2 cellular contexts compared by ENCODE assay signal in the genomic region with DNA sequence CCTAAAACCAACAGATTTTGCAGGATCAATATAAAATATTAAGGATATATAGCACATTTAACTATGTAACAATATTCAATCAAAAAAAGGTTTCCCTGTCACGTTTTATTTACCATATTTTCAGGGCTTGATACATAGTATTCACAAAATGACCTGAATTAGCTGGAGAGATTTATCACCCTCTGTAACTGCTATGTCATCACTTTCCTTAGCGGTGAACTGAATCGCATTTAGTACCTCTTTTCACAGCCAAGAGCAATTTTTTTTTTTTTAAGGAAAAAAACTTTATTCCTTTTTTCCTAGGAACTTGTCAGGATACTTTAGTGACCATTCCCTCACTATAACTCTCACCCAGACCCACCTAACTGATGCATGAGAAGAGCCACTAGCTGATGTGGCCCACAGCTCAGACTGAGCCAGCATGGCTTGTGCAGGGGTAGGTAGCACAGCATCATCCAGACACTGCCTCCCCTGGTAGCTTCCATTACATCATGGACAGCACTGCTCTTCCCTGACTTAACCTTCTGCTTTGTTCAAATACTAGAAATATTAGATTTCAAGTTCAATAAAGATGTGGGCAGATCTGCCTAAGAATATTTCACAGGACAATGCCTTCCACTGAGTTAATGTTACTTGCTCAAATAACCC.
TF ChIP-seq lines count a peak whose summit lies in the region.

No MANE protein-coding gene starts in this region.

TF ChIP-seq in HCT116, 20 proteins besides CTCF, POLR2A, EP300 and RAD21 (continued from another document):
- TF ChIP-seq, protein P1, sequence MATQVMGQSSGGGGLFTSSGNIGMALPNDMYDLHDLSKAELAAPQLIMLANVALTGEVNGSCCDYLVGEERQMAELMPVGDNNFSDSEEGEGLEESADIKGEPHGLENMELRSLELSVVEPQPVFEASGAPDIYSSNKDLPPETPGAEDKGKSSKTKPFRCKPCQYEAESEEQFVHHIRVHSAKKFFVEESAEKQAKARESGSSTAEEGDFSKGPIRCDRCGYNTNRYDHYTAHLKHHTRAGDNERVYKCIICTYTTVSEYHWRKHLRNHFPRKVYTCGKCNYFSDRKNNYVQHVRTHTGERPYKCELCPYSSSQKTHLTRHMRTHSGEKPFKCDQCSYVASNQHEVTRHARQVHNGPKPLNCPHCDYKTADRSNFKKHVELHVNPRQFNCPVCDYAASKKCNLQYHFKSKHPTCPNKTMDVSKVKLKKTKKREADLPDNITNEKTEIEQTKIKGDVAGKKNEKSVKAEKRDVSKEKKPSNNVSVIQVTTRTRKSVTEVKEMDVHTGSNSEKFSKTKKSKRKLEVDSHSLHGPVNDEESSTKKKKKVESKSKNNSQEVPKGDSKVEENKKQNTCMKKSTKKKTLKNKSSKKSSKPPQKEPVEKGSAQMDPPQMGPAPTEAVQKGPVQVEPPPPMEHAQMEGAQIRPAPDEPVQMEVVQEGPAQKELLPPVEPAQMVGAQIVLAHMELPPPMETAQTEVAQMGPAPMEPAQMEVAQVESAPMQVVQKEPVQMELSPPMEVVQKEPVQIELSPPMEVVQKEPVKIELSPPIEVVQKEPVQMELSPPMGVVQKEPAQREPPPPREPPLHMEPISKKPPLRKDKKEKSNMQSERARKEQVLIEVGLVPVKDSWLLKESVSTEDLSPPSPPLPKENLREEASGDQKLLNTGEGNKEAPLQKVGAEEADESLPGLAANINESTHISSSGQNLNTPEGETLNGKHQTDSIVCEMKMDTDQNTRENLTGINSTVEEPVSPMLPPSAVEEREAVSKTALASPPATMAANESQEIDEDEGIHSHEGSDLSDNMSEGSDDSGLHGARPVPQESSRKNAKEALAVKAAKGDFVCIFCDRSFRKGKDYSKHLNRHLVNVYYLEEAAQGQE (IDR thresholded peaks at IDR 0.05; ENCODE audit: low read depth) = no peak

TF ChIP-seq in WTC11, 78 proteins besides CTCF, POLR2A, EP300 and RAD21 (continued from another document):
- TF ChIP-seq, protein P2, sequence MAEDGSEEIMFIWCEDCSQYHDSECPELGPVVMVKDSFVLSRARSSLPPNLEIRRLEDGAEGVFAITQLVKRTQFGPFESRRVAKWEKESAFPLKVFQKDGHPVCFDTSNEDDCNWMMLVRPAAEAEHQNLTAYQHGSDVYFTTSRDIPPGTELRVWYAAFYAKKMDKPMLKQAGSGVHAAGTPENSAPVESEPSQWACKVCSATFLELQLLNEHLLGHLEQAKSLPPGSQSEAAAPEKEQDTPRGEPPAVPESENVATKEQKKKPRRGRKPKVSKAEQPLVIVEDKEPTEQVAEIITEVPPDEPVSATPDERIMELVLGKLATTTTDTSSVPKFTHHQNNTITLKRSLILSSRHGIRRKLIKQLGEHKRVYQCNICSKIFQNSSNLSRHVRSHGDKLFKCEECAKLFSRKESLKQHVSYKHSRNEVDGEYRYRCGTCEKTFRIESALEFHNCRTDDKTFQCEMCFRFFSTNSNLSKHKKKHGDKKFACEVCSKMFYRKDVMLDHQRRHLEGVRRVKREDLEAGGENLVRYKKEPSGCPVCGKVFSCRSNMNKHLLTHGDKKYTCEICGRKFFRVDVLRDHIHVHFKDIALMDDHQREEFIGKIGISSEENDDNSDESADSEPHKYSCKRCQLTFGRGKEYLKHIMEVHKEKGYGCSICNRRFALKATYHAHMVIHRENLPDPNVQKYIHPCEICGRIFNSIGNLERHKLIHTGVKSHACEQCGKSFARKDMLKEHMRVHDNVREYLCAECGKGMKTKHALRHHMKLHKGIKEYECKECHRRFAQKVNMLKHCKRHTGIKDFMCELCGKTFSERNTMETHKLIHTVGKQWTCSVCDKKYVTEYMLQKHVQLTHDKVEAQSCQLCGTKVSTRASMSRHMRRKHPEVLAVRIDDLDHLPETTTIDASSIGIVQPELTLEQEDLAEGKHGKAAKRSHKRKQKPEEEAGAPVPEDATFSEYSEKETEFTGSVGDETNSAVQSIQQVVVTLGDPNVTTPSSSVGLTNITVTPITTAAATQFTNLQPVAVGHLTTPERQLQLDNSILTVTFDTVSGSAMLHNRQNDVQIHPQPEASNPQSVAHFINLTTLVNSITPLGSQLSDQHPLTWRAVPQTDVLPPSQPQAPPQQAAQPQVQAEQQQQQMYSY (CRISPR knock-in tag; IDR thresholded peaks at IDR 0.05) = no peak
- TF ChIP-seq, protein P3, sequence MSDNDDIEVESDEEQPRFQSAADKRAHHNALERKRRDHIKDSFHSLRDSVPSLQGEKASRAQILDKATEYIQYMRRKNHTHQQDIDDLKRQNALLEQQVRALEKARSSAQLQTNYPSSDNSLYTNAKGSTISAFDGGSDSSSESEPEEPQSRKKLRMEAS (CRISPR knock-in tag; IDR thresholded peaks at IDR 0.05) = no peak
- TF ChIP-seq NR2C2 (CRISPR knock-in tag; IDR thresholded peaks at IDR 0.05) = no peak
